24 cellular contexts compared by ENCODE assay signal in the genomic region with DNA sequence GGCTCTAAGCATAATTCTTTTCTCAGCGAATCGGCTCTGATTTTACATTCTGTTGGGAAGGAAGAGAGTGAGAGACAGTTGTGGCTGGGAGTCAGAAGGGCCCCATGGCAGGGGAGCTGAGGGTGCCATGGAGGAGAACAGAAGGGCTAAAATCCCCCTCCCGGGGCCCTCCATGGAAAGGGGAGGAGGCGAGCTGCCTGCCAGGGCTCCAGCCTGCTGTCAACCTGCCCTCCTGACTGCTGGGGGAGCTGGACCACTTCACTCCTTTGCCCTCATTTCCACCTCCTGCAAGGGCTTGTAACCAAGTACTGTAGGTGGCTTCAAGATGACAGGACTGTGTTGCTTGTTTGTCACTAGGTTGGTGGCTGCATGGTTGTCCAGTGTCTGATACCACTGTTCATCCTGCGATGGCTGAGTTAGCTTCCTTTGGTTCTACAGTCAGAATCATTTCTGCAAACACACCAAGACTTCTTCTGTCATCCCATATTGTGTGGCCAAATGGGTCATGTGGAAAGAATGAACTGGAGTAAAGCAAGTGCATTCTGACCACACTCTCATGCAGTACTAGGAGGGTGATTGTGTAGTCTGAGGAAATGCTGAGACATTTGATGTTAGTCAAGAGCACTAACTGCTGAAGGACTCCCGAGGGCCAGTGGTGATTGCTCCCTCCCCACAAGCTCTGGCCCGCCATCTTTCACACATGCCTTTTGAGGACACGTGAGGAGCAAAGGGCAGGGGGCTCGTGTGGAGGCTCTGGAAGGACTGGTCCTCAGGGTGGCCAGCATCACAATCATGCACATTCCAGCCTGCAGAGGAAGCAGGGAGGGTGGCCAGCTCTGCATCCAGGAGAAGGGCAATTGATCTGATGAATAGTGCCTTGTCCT.
A peak's percentile ranks its signal among the peaks of the same experiment; 100 is the strongest.
DNase-seq lines count a peak whose midpoint lies in the region; FAIRE-seq and TF ChIP-seq lines count a peak whose summit lies in the region.
"Had no signal": no experiment of that assay in that cellular context is flagged by ENCODE, and none has a peak within 500 bp of the region (broad histone marks: within the 10 kb centered on the region; RNA-seq: fewer than 3 reads in every experiment).

No MANE protein-coding gene starts in this region.

- H2BK12ac ChIP-seq in mesenchymal stem cell (ENCODE audit: low read length in 2 of 2): no peak overlapping the region

- H2BK5ac ChIP-seq in mesenchymal stem cell (ENCODE audit: low read depth, low read length, poor library complexity, severe bottlenecking): no peak overlapping the region

- peaks cover 11% of the 10 kb centered on the region for H3K4me1 Mint-ChIP-seq in astrocyte (ENCODE audit: low read depth, unreplicated experiment)
- H3K4me1 Mint-ChIP-seq: activated naive CD8-positive, alpha-beta T cell treated with anti-CD3 and anti-CD28 coated beads, Interleukin-2, amount 10 ng/mL, durations not matched to agents 7 days and 5 days; CD4-positive, CD25-positive, alpha-beta regulatory T cell; memory B cell; T-cell had no signal

- no peak overlapping the region for H3K18ac ChIP-seq in mesenchymal stem cell (ENCODE audit: low read depth in 1 of 2, low read length in 2 of 2)

- H3K36me3 ChIP-seq in astrocyte (ENCODE audit: insufficient read depth, low read length) (no peaks in the 10 kb centered on the region), mesenchymal stem cell (ENCODE audit: control insufficient read depth in 1 of 2, insufficient read depth in 2 of 2, low read depth in 1 of 2, low read length in 2 of 2) (no peaks in the 10 kb centered on the region)
- H3K36me3 ChIP-seq: tibial nerve had no signal

- no peak for FAIRE-seq in astrocyte (lab: Jason Lieb, UNC)
- FAIRE-seq: G401.6 had no signal

- H2AFZ ChIP-seq in astrocyte (ENCODE audit: low read depth, low read length): no peak overlapping the region
- H2AFZ ChIP-seq in mesenchymal stem cell (ENCODE audit: low read depth, low read length): no peak overlapping the region

- no peak overlapping the region for H3K14ac ChIP-seq in mesenchymal stem cell (ENCODE audit: low read length in 2 of 2)

- H3K4me3 ChIP-seq in astrocyte (ENCODE audit: insufficient read depth, low read depth, low read length) (no peak overlapping the region), mesenchymal stem cell (ENCODE audit: insufficient read depth in 1 of 2, low read depth in 1 of 2, low read length in 2 of 2) (no peak overlapping the region)
- H3K4me3 ChIP-seq: tibial nerve had no signal

- H3K9ac ChIP-seq in astrocyte (ENCODE audit: low read length) (no peak overlapping the region), mesenchymal stem cell (ENCODE audit: low read length) (no peak overlapping the region)

- H3K4ac ChIP-seq in mesenchymal stem cell (ENCODE audit: low read depth in 1 of 2, low read length in 2 of 2): no peak overlapping the region

- no peak overlapping the region for H4K91ac ChIP-seq in mesenchymal stem cell (ENCODE audit: low read length)

- H3K4me3 Mint-ChIP-seq in astrocyte (ENCODE audit: unreplicated experiment): no peak overlapping the region
- H3K4me3 Mint-ChIP-seq: activated CD4-positive, alpha-beta T cell treated with anti-CD3 and anti-CD28 coated beads, Interleukin-2, amount 10 ng/mL, durations not matched to agents 24 days and 14 days; activated naive CD8-positive, alpha-beta T cell treated with anti-CD3 and anti-CD28 coated beads, Interleukin-2, amount 10 ng/mL, durations not matched to agents 7 days and 5 days; brain; CD4-positive, CD25-positive, alpha-beta regulatory T cell; HFFc6; memory B cell; stimulated activated naive CD8-positive, alpha-beta T cell treated with anti-CD3 and anti-CD28 coated beads, Interleukin-15, Interleukin-2, amounts not matched to agents 100 ng/mL and 50 ng/mL, for 24 hours; T-cell had no signal

- H3K4me2 ChIP-seq in astrocyte (ENCODE audit: low read length) (no peak overlapping the region), mesenchymal stem cell (ENCODE audit: low read length, poor library complexity, severe bottlenecking) (no peak overlapping the region)

- H3K4me1 ChIP-seq in astrocyte (ENCODE audit: insufficient read depth, low read length) (peaks cover 4% of the 10 kb centered on the region), mesenchymal stem cell (ENCODE audit: control insufficient read depth, insufficient read depth, low read depth, low read length) (no peaks in the 10 kb centered on the region)

- no peaks in the 10 kb centered on the region for H3K79me1 ChIP-seq in mesenchymal stem cell (replicated peaks; ENCODE audit: low read length, poor library complexity, severe bottlenecking)

- TF ChIP-seq CTCF in astrocyte (IDR thresholded peaks at IDR 0.05; ENCODE audit: insufficient read depth, low read depth, low read length): no peak
- TF ChIP-seq CTCF in GM13977 (IDR thresholded peaks at IDR 0.05; ENCODE audit: extremely low read depth, insufficient read depth, missing control alignments): no peak

- in situ Hi-C loops in GM13977 (cut with MboI; ENCODE audit: low pct_unique_long_range_greater_than_20kb, low sequenced_read_pairs, unreplicated experiment): no loop called here

- 84% methylated on average over 8 of the region's 9 CpGs for WGBS in mesenchymal stem cell

- H3K36me3 Mint-ChIP-seq in astrocyte (ENCODE audit: low read depth, unreplicated experiment): no peaks in the 10 kb centered on the region
- H3K36me3 Mint-ChIP-seq: activated naive CD8-positive, alpha-beta T cell treated with anti-CD3 and anti-CD28 coated beads, Interleukin-2, amount 10 ng/mL, durations not matched to agents 7 days and 5 days; CD4-positive, CD25-positive, alpha-beta regulatory T cell; memory B cell; T-cell had no signal

- no peak overlapping the region for H3K27ac Mint-ChIP-seq in astrocyte (ENCODE audit: unreplicated experiment)
- H3K27ac Mint-ChIP-seq: activated CD4-positive, alpha-beta T cell treated with anti-CD3 and anti-CD28 coated beads, Interleukin-2, amount 10 ng/mL, durations not matched to agents 24 days and 14 days; activated naive CD8-positive, alpha-beta T cell treated with anti-CD3 and anti-CD28 coated beads, Interleukin-2, amount 10 ng/mL, durations not matched to agents 7 days and 5 days; brain; CD4-positive, CD25-positive, alpha-beta regulatory T cell; HFFc6; memory B cell; stimulated activated naive CD8-positive, alpha-beta T cell treated with anti-CD3 and anti-CD28 coated beads, Interleukin-15, Interleukin-2, amounts not matched to agents 100 ng/mL and 50 ng/mL, for 24 hours; T-cell had no signal

- H4K8ac ChIP-seq in mesenchymal stem cell (ENCODE audit: low read length): no peak overlapping the region

- no peak overlapping the region for H3K23ac ChIP-seq in mesenchymal stem cell (ENCODE audit: low read length in 2 of 2)

- no peaks in the 10 kb centered on the region for H4K20me1 ChIP-seq in astrocyte (ENCODE audit: insufficient read depth, low read length)

- no peaks in the 10 kb centered on the region for H3K79me2 ChIP-seq in astrocyte (ENCODE audit: insufficient read depth, low read length)

- H3K9me3 ChIP-seq in astrocyte (ENCODE audit: insufficient read depth, low read depth, low read length) (no peaks in the 10 kb centered on the region), mesenchymal stem cell (ENCODE audit: control insufficient read depth, low read length) (peaks cover 2% of the 10 kb centered on the region)
- H3K9me3 ChIP-seq: tibial nerve had no signal

- DNase-seq in activated CD8-positive, alpha-beta memory T cell treated with anti-CD3 and anti-CD28 coated beads, Interleukin-2, amount 50 U/mL, for 48 hours: peak; percentile 41
- no peak for DNase-seq in activated CD8-positive, alpha-beta memory T cell treated with anti-CD3 and anti-CD28 coated beads, Interleukin-2, amount 50 U/mL, for 4 hours
- DNase-seq in astrocyte (ENCODE audit: low read depth) (peak; percentile 32), mesenchymal stem cell (peak; percentile 70), GM13977 (ENCODE audit: low spot score) (no peak), NAMALWA (ENCODE audit: low spot score) (no peak), DMS114 treated with DMSO at 0.1 percent for 48 hours (lab: John Stamatoyannopoulos, UW; ENCODE audit: unreplicated experiment) (no peak), ureter (ENCODE audit: low spot score) (no peak)
- DNase-seq: activated CD4-positive, alpha-beta T cell treated with anti-CD3 and anti-CD28 coated beads, Interleukin-2, amount 10 ng/mL, durations not matched to agents 24 days and 14 days; activated naive CD8-positive, alpha-beta T cell treated with anti-CD3 and anti-CD28 coated beads, Interleukin-2, amount 10 ng/mL, durations not matched to agents 7 days and 5 days; CD4-positive, CD25-positive, alpha-beta regulatory T cell; effector CD8-positive, alpha-beta T cell; HFFc6; NCI-H1048; NCI-H1930; NCI-H446; SIG-M5; stimulated activated CD4-positive, alpha-beta T cell treated with anti-CD3 and anti-CD28 coated beads, Interleukin-2, amount 100 ng/mL, for 48 hours; T-cell had no signal

- no peak overlapping the region for H2BK15ac ChIP-seq in mesenchymal stem cell (ENCODE audit: low read depth, poor library complexity, severe bottlenecking)

- H3K9me3 Mint-ChIP-seq in astrocyte (ENCODE audit: unreplicated experiment): peaks cover 2% of the 10 kb centered on the region
- H3K9me3 Mint-ChIP-seq: activated naive CD8-positive, alpha-beta T cell treated with anti-CD3 and anti-CD28 coated beads, Interleukin-2, amount 10 ng/mL, durations not matched to agents 7 days and 5 days; memory B cell; stimulated activated naive CD8-positive, alpha-beta T cell treated with anti-CD3 and anti-CD28 coated beads, Interleukin-15, Interleukin-2, amounts not matched to agents 100 ng/mL and 50 ng/mL, for 24 hours; T-cell had no signal

- H3K27me3 ChIP-seq in astrocyte (ENCODE audit: insufficient read depth, low read length): no peaks in the 10 kb centered on the region
- H3K27me3 ChIP-seq in mesenchymal stem cell (ENCODE audit: control insufficient read depth in 1 of 2, insufficient read depth in 1 of 2, low read length in 2 of 2): no peaks in the 10 kb centered on the region
- H3K27me3 ChIP-seq: tibial nerve had no signal

- no peak overlapping the region for H2AK5ac ChIP-seq in mesenchymal stem cell (ENCODE audit: low read length, severe bottlenecking)

- H3K27ac ChIP-seq in astrocyte (ENCODE audit: low read depth, low read length) (no peak overlapping the region), mesenchymal stem cell (ENCODE audit: low read length, poor library complexity, severe bottlenecking) (no peak overlapping the region)
- H3K27ac ChIP-seq: tibial nerve had no signal

- peaks cover 34% of the 10 kb centered on the region for H3K27me3 Mint-ChIP-seq in astrocyte (ENCODE audit: low read depth, unreplicated experiment)

- no peak overlapping the region for H2BK120ac ChIP-seq in mesenchymal stem cell (ENCODE audit: low read depth, low read length)

Comparison
In these comparisons a context has a peak if more than half of its experiments do, and no peak if none do; other contexts are left out.
1. DNase-seq: peak in activated CD8-positive, alpha-beta memory T cell treated with anti-CD3 and anti-CD28 coated beads, Interleukin-2, amount 50 U/mL, for 48 hours (single experiment), astrocyte (single experiment) and mesenchymal stem cell (single experiment); none in activated CD8-positive, alpha-beta memory T cell treated with anti-CD3 and anti-CD28 coated beads, Interleukin-2, amount 50 U/mL, for 4 hours (single experiment), GM13977 (single experiment), NAMALWA (single experiment), DMS114 treated with DMSO at 0.1 percent for 48 hours (single experiment) and ureter (single experiment).